ENCODE assay signal across 15 cellular contexts in the genomic region with DNA sequence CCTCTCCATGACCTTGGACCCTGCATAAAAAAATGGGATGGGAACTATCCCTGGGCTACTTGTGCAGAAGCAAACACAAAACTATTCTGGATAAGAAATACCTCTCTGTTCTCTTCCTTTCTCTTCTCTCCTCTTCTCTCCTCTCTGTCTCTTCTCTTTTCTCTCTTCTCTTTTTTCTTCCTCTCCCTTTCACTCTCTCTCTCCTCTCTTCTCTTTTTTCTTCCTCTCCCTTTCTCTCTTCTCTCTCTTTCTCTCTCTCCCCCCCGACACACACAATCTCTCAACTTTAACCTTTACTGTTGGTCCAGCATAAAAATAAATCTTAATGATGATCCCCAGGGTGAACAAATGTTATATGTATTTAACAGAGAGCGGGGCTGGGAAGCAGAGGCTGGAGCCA.
A peak's percentile ranks its signal among the peaks of the same experiment; 100 is the strongest.
DNase-seq lines count a peak whose midpoint lies in the region; ATAC-seq and TF ChIP-seq lines count a peak whose summit lies in the region.
"Had no signal": no experiment of that assay in that cellular context is flagged by ENCODE, and none has a peak within 500 bp of the region (broad histone marks: within the 10 kb centered on the region; RNA-seq: fewer than 3 reads in every experiment).

No MANE protein-coding gene starts in this region.

- H3K9me1 ChIP-seq in IMR-90 (ENCODE audit: insufficient read depth, low read length), result peaks cover 18% of the 10 kb centered on the region

- TF ChIP-seq CTCF in HEK293 (tag by site-specific recombination; IDR thresholded peaks at IDR 0.05) (no peak), IMR-90 (conservative IDR thresholded peaks at IDR 0.05; ENCODE audit: low read depth, low read length) (no peak)

- H3K4me2 ChIP-seq in IMR-90 (ENCODE audit: low read depth, low read length), result no peak overlapping the region

- H3K4me3 Mint-ChIP-seq in dendritic cell treated with granulocyte-macrophage colony-stimulating factor and Interleukin-4, amounts not matched to agents 40 ng/mL and 50 ng/mL, for 4 days, result peak overlapping the region; percentile 3
- H3K4me3 Mint-ChIP-seq: CD4-positive, alpha-beta memory T cell had no signal

- H3K27ac Mint-ChIP-seq in dendritic cell treated with granulocyte-macrophage colony-stimulating factor and Interleukin-4, amounts not matched to agents 40 ng/mL and 50 ng/mL, for 4 days, result no peak overlapping the region
- H3K27ac Mint-ChIP-seq: CD4-positive, alpha-beta memory T cell had no signal

- H3K9me3 ChIP-seq in HEK293 (ENCODE audit: control insufficient read depth, insufficient read depth, low read depth, low read length), result no peaks in the 10 kb centered on the region
- H3K9me3 ChIP-seq in IMR-90 (ENCODE audit: control insufficient read depth, insufficient read depth, low read length), result no peaks in the 10 kb centered on the region

- no peak overlapping the region for H3K23ac ChIP-seq in IMR-90 (ENCODE audit: low read depth, low read length)

- H2AK5ac ChIP-seq in IMR-90 (ENCODE audit: low read depth, low read length), result no peak overlapping the region

- peaks cover 12% of the 10 kb centered on the region; the same call in 1 of the 2 replicates for H4K20me1 ChIP-seq in IMR-90 (ENCODE audit: insufficient read depth, low read length)

- no peaks in the 10 kb centered on the region for H3K9me3 Mint-ChIP-seq in dendritic cell treated with granulocyte-macrophage colony-stimulating factor and Interleukin-4, amounts not matched to agents 40 ng/mL and 50 ng/mL, for 4 days
- H3K9me3 Mint-ChIP-seq: CD4-positive, alpha-beta memory T cell had no signal

- in situ Hi-C loops in IMR-90 (cut with MboI; ENCODE audit: low sequenced_read_pairs), result no loop called here

- no peak overlapping the region; the same call in 1 of the 2 replicates for H3K14ac ChIP-seq in IMR-90 (replicated peaks; ENCODE audit: low read depth, low read length)

- H2BK15ac ChIP-seq in IMR-90 (ENCODE audit: low read depth, low read length), result no peak overlapping the region

- no peak for DNase-seq in IMR-90
- no peak for DNase-seq in activated naive CD4-positive, alpha-beta T cell treated with Interleukin-2 at 50 U/mL for 16 hours
- no peak for DNase-seq in stimulated activated CD8-positive, alpha-beta memory T cell treated with anti-CD3 and anti-CD28 coated beads, Interleukin-4, amount 100 ng/mL, for 48 hours
- DNase-seq: C1 segment of cervical spinal cord; Calu3; CD4-positive, alpha-beta memory T cell; COR-L47; DMS53; DMS79 treated with DMSO at 0.1 percent for 48 hours; GF-D8; GOT3; HCEC 1CT had no signal

- CTCF ChIA-PET in HEK293 (lab: Yijun Ruan, JAX), result no interaction called here
- CTCF ChIA-PET in IMR-90 (lab: Yijun Ruan, JAX), result no interaction called here

- H3K4me1 Mint-ChIP-seq in dendritic cell treated with granulocyte-macrophage colony-stimulating factor and Interleukin-4, amounts not matched to agents 40 ng/mL and 50 ng/mL, for 4 days (ENCODE audit: low read depth), result peaks cover 21% of the 10 kb centered on the region
- H3K4me1 Mint-ChIP-seq: CD4-positive, alpha-beta memory T cell had no signal

- H3K27ac ChIP-seq in HEK293 (ENCODE audit: extremely low read depth, low read depth, low read length) (no peak overlapping the region), IMR-90 (ENCODE audit: insufficient read depth, low read length) (no peak overlapping the region)

- no peak overlapping the region for H4K8ac ChIP-seq in IMR-90 (ENCODE audit: low read depth in 2 of 2, low read length in 2 of 2)

- ATAC-seq in IMR-90 (ENCODE audit: low read depth) (no peak), GM18867 (IDR thresholded peaks at IDR 0.05; ENCODE audit: unreplicated experiment) (no peak)

- H3K56ac ChIP-seq in IMR-90 (ENCODE audit: extremely low read depth, insufficient read depth, low read length), result no peak overlapping the region

- H2AK9ac ChIP-seq in IMR-90 (replicated peaks; ENCODE audit: low read depth, low read length, poor library complexity), result no peak overlapping the region

- POLR2A ChIA-PET in HEK293 (lab: Yijun Ruan, JAX), result no interaction called here
- POLR2A ChIA-PET in IMR-90 (lab: Charles Lee; ENCODE audit: unreplicated experiment), result no interaction called here

- H2BK20ac ChIP-seq in IMR-90 (ENCODE audit: low read depth, low read length), result no peak overlapping the region; the same call in 1 of the 2 replicates

- TF ChIP-seq POLR2A in IMR-90 (IDR thresholded peaks at IDR 0.05; ENCODE audit: low read depth, low read length), result no peak

- no peaks in the 10 kb centered on the region for H3K27me3 ChIP-seq in IMR-90 (ENCODE audit: control insufficient read depth, insufficient read depth, low read length)

- H3K4ac ChIP-seq in IMR-90 (ENCODE audit: low read depth, low read length), result no peak overlapping the region

- H3K36me3 Mint-ChIP-seq in dendritic cell treated with granulocyte-macrophage colony-stimulating factor and Interleukin-4, amounts not matched to agents 40 ng/mL and 50 ng/mL, for 4 days (ENCODE audit: low read depth), result peaks cover 11% of the 10 kb centered on the region
- H3K36me3 Mint-ChIP-seq: CD4-positive, alpha-beta memory T cell had no signal

- BruUV-seq in IMR-90 (replicated peaks; lab: Mats Ljungman, UMichigan), result no TSS peak

- 0 out of 2 replicates have a peak overlapping the region, but pooled peaks have one; percentile 49 for H4K5ac ChIP-seq in IMR-90 (ENCODE audit: low read depth, low read length)

- TF ChIP-seq RAD21 in IMR-90 (IDR thresholded peaks at IDR 0.05; ENCODE audit: low read length), result no peak

- H4K91ac ChIP-seq in IMR-90 (ENCODE audit: insufficient read depth, low read depth, low read length), result no peak overlapping the region

- WGBS in IMR-90 (ENCODE audit: extremely low coverage in 2 of 2, insufficient read length in 1 of 2), 2 experiments, result 100% methylated on average over 1 of the region's 2 CpGs; no CpG with 5 or more reads in 1 of the 2 experiments

- no peak overlapping the region for H2AFZ ChIP-seq in IMR-90 (replicated peaks; ENCODE audit: low read length, poor library complexity)

- no peak overlapping the region for H3K18ac ChIP-seq in IMR-90 (ENCODE audit: low read depth, low read length)

- peaks cover 41 to 80% of the 10 kb centered on the region in 2 experiments for H3K79me1 ChIP-seq in IMR-90 (ENCODE audit: low read depth in 1 of 2, low read length in 2 of 2)

- no peak overlapping the region for H2BK120ac ChIP-seq in IMR-90 (ENCODE audit: low read depth, low read length)

- intact Hi-C loops in IMR-90 (cut with micrococcal nuclease), result no loop called here
- intact Hi-C loops in dendritic cell treated with granulocyte-macrophage colony-stimulating factor and Interleukin-4, amounts not matched to agents 40 ng/mL and 50 ng/mL, for 4 days (cut with micrococcal nuclease), result no loop called here

- H3K4me1 ChIP-seq in HEK293 (ENCODE audit: control insufficient read depth, insufficient read depth, low read length) (no peaks in the 10 kb centered on the region), IMR-90 (ENCODE audit: control insufficient read depth, insufficient read depth, low read length) (peaks cover 21% of the 10 kb centered on the region)

- dilution Hi-C loops in IMR-90 (cut with HindIII; ENCODE audit: low sequenced_read_pairs, unreplicated experiment), result no loop called here

- H2BK5ac ChIP-seq in IMR-90 (ENCODE audit: low read depth, low read length, poor library complexity, severe bottlenecking), result no peak overlapping the region

- H3K9ac ChIP-seq in IMR-90 (ENCODE audit: low read depth, low read length), result no peak overlapping the region

- H3K4me3 ChIP-seq in HEK293 (ENCODE audit: low read depth, low read length) (no peak overlapping the region), IMR-90 (ENCODE audit: insufficient read depth, low read depth, low read length) (no peak overlapping the region)

- no peaks in the 10 kb centered on the region for H3K27me3 Mint-ChIP-seq in dendritic cell treated with granulocyte-macrophage colony-stimulating factor and Interleukin-4, amounts not matched to agents 40 ng/mL and 50 ng/mL, for 4 days

- no peaks in the 10 kb centered on the region; a peak in 1 of 3 replicates for H3K36me3 ChIP-seq in HEK293 (ENCODE audit: control insufficient read depth in 2 of 2, insufficient read depth in 1 of 2, low read length in 2 of 2)
- peaks cover 21% of the 10 kb centered on the region for H3K36me3 ChIP-seq in IMR-90 (ENCODE audit: control insufficient read depth, insufficient read depth, low read length)

TF ChIP-seq in HEK293, 187 proteins besides CTCF, POLR2A, EP300 and RAD21 (continues in another document):
- TF ChIP-seq ZNF664 (tag by site-specific recombination; IDR thresholded peaks at IDR 0.05), result no peak
- TF ChIP-seq, protein P1, sequence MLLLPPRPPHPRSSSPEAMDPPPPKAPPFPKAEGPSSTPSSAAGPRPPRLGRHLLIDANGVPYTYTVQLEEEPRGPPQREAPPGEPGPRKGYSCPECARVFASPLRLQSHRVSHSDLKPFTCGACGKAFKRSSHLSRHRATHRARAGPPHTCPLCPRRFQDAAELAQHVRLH (tag by site-specific recombination; IDR thresholded peaks at IDR 0.05), result no peak

TF ChIP-seq in IMR-90, 13 proteins besides CTCF, POLR2A, EP300 and RAD21:
- no peak for TF ChIP-seq NFE2L2 (IDR thresholded peaks at IDR 0.05; ENCODE audit: low read depth, low read length)
- TF ChIP-seq MAFK (IDR thresholded peaks at IDR 0.05; ENCODE audit: low read depth, low read length), result no peak
- TF ChIP-seq RCOR1 (IDR thresholded peaks at IDR 0.05; ENCODE audit: insufficient replicate concordance, low read length), result no peak
- TF ChIP-seq SMC3 (IDR thresholded peaks at IDR 0.05; ENCODE audit: low read depth, low read length), result no peak
- no peak for TF ChIP-seq CEBPB (IDR thresholded peaks at IDR 0.05; ENCODE audit: low read depth, low read length)
- no peak for TF ChIP-seq CHD1 (IDR thresholded peaks at IDR 0.05; ENCODE audit: low read depth, low read length)
